ENCODE assay signal across 8 cellular contexts in the genomic region with DNA sequence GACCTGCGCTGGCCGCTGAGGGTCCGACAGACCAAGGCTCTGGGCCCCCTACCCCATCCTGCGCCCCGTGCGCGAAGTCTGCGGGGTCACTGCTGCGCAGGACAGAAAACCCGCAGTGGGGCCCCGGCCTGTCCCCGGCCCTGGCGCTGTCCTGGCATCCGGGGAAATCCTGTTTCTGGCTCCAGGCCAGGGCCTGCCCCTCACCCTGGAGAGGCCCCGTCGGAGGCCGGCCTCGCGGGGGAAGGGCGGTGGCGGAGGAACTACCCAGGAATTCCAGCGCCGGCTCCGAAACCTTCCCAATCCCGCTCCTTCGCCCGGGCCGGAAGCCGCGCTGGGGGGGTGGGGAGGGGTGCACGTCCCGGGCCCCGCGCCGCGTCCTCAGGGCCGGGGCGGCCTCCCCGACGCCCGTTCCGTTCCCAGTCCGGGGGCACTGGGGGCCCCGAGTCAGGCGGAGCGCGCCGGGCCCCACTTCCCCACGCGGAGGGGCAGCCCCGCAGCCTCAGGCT.
DNase-seq lines count a peak whose midpoint lies in the region; ATAC-seq and TF ChIP-seq lines count a peak whose summit lies in the region.

No MANE protein-coding gene starts in this region.

- CTCF ChIA-PET in activated CD8-positive, alpha-beta memory T cell treated with anti-CD3 and anti-CD28 coated beads, Interleukin-2, amount 10 ng/mL, durations not matched to agents 7 days and 5 days (lab: Charles Lee): interaction anchor here (0.6 to 4.2 kb wide), 10 partner anchors 11 to 120 kb away, joined by 3 to 41 read pairs (median 6); partner anchors contain the start of genes FAAP20, MORN1 and RER1

- no peak for DNase-seq in activated CD8-positive, alpha-beta memory T cell treated with anti-CD3 and anti-CD28 coated beads, Interleukin-2, amount 10 ng/mL, durations not matched to agents 7 days and 5 days
- DNase-seq in activated CD8-positive, alpha-beta memory T cell treated with anti-CD3 and anti-CD28 coated beads, Interleukin-2, amount 50 U/mL, for 48 hours: no peak
- DNase-seq in T1000 (lab: John Stamatoyannopoulos, UW) (peak; percentile 60), foreskin fibroblast (peak; percentile 60 to 86), NCI-H2107 treated with DMSO at 0.1 percent for 48 hours (lab: John Stamatoyannopoulos, UW; ENCODE audit: unreplicated experiment) (no peak)

- ATAC-seq in activated CD8-positive, alpha-beta memory T cell treated with anti-CD3 and anti-CD28 coated beads, Interleukin-2, amount 10 ng/mL, durations not matched to agents 7 days and 5 days: peak; percentile 36
- no peak for ATAC-seq in GM21447 (IDR thresholded peaks at IDR 0.05; ENCODE audit: unreplicated experiment)
- ATAC-seq in HG02938 (IDR thresholded peaks at IDR 0.05; ENCODE audit: unreplicated experiment): no peak

- no peaks in the 10 kb centered on the region for H3K27me3 ChIP-seq in neuron (ENCODE audit: insufficient read depth, low read length)

- H3K4me3 ChIP-seq in foreskin fibroblast (ENCODE audit: low read depth in 1 of 2, low read length in 2 of 2) (peak overlapping the region; percentile 44), neuron (ENCODE audit: low read length) (peak overlapping the region; percentile 40)

- TF ChIP-seq CTCF in foreskin fibroblast (IDR thresholded peaks at IDR 0.05; ENCODE audit: low read depth, low read length): no peak

- no peaks in the 10 kb centered on the region for H3K9me3 Mint-ChIP-seq in activated CD8-positive, alpha-beta memory T cell treated with anti-CD3 and anti-CD28 coated beads, Interleukin-2, amount 10 ng/mL, durations not matched to agents 7 days and 5 days (ENCODE audit: low read depth)

- H3K36me3 Mint-ChIP-seq in activated CD8-positive, alpha-beta memory T cell treated with anti-CD3 and anti-CD28 coated beads, Interleukin-2, amount 10 ng/mL, durations not matched to agents 7 days and 5 days: no peaks in the 10 kb centered on the region

- H3K4me3 Mint-ChIP-seq in activated CD8-positive, alpha-beta memory T cell treated with anti-CD3 and anti-CD28 coated beads, Interleukin-2, amount 10 ng/mL, durations not matched to agents 7 days and 5 days: no peak overlapping the region

- no peak overlapping the region for H2AFZ ChIP-seq in neuron (ENCODE audit: low read depth, low read length)

- H3K9me3 ChIP-seq in neuron (ENCODE audit: low read length): no peaks in the 10 kb centered on the region

- peaks cover 6% of the 10 kb centered on the region for H3K4me1 Mint-ChIP-seq in activated CD8-positive, alpha-beta memory T cell treated with anti-CD3 and anti-CD28 coated beads, Interleukin-2, amount 10 ng/mL, durations not matched to agents 7 days and 5 days

- no peak overlapping the region for H3K27ac Mint-ChIP-seq in activated CD8-positive, alpha-beta memory T cell treated with anti-CD3 and anti-CD28 coated beads, Interleukin-2, amount 10 ng/mL, durations not matched to agents 7 days and 5 days

- peaks cover 54% of the 10 kb centered on the region for H3K4me1 ChIP-seq in neuron (ENCODE audit: insufficient read depth, low read length)

- no peaks in the 10 kb centered on the region for H3K27me3 Mint-ChIP-seq in activated CD8-positive, alpha-beta memory T cell treated with anti-CD3 and anti-CD28 coated beads, Interleukin-2, amount 10 ng/mL, durations not matched to agents 7 days and 5 days

- H3K36me3 ChIP-seq in neuron (ENCODE audit: insufficient read depth, low read length): no peaks in the 10 kb centered on the region

Comparison
In these comparisons a context has a peak if more than half of its experiments do, and no peak if none do; other contexts are left out.
1. DNase-seq: peak in T1000 (single experiment) and foreskin fibroblast (2 of 2); none in activated CD8-positive, alpha-beta memory T cell treated with anti-CD3 and anti-CD28 coated beads, Interleukin-2, amount 10 ng/mL, durations not matched to agents 7 days and 5 days (single experiment), activated CD8-positive, alpha-beta memory T cell treated with anti-CD3 and anti-CD28 coated beads, Interleukin-2, amount 50 U/mL, for 48 hours (single experiment) and NCI-H2107 treated with DMSO at 0.1 percent for 48 hours (single experiment).